23 cellular contexts compared by ENCODE assay signal in genomic region chr10:74048433-74048832, GRCh38. TPM values are rescaled to one million over a fixed set of nuclear protein-coding genes. Genes with fewer than 3 reads are reported as not detected.
DNase-seq lines count a peak whose midpoint lies in the region; ATAC-seq, FAIRE-seq and TF ChIP-seq lines count a peak whose summit lies in the region.
"Had no signal": no experiment of that assay in that cellular context is flagged by ENCODE, and none has a peak within 500 bp of the region (broad histone marks: within the 10 kb centered on the region; RNA-seq: fewer than 3 reads in every experiment).

No MANE protein-coding gene starts in this region.

- H3K36me3 Mint-ChIP-seq in activated naive CD4-positive, alpha-beta T cell treated with anti-CD3 and anti-CD28 coated beads, Interleukin-2, amount 50 U/mL, for 72 hours = no peaks in the 10 kb centered on the region

- no TSS peak for BruUV-seq in A673 (replicated peaks; lab: Mats Ljungman, UMichigan)

- peaks cover 3% of the 10 kb centered on the region for H4K20me1 ChIP-seq in hepatocyte (ENCODE audit: insufficient read depth, poor library complexity, severe bottlenecking)

- H3K27ac ChIP-seq in A673 (ENCODE audit: low read depth, low read length, poor library complexity, severe bottlenecking) = peak overlapping the region; percentile 81
- peak overlapping the region; percentile 66; the same call in 1 of the 2 replicates for H3K27ac ChIP-seq in HL-60 (replicated peaks)
- H3K27ac ChIP-seq in hepatocyte = peak overlapping the region; percentile 61

- peaks cover 14% of the 10 kb centered on the region for H3K36me3 ChIP-seq in A673 (ENCODE audit: insufficient read depth, low read length, poor library complexity, severe bottlenecking)
- no peaks in the 10 kb centered on the region for H3K36me3 ChIP-seq in hepatocyte (replicated peaks; ENCODE audit: insufficient read depth, low read depth)
- peaks cover 26% of the 10 kb centered on the region for H3K36me3 ChIP-seq in skeletal muscle satellite cell (ENCODE audit: insufficient read depth, low read length)

- ATAC-seq in activated naive CD4-positive, alpha-beta T cell treated with anti-CD3 and anti-CD28 coated beads, Interleukin-2, amount 50 U/mL, for 72 hours = no peak
- ATAC-seq: activated T-cell treated with anti-CD3 and anti-CD28 coated beads, Interleukin-2, amount 50 U/mL, for 4 hours had no signal

- 86% methylated on average over 2 of the region's 2 CpGs for WGBS in hepatocyte (ENCODE audit: low lambda C conversion rate, missing lambda C conversion rate)

- H3K9me2 ChIP-seq in hepatocyte (replicated peaks; ENCODE audit: insufficient read depth) = no peaks in the 10 kb centered on the region

- H3K4me1 ChIP-seq in A673 (ENCODE audit: insufficient read depth, low read length, poor library complexity, severe bottlenecking) (peaks cover 46% of the 10 kb centered on the region), hepatocyte (ENCODE audit: insufficient read depth) (no peaks in the 10 kb centered on the region), skeletal muscle satellite cell (ENCODE audit: control insufficient read depth, insufficient read depth, low read length) (peaks cover 39% of the 10 kb centered on the region)

- no peaks in the 10 kb centered on the region for H3K9me3 ChIP-seq in A673 (ENCODE audit: low read depth, low read length, poor library complexity, severe bottlenecking)
- no peaks in the 10 kb centered on the region for H3K9me3 ChIP-seq in hepatocyte (ENCODE audit: low read depth)
- H3K9me3 ChIP-seq in skeletal muscle satellite cell (replicated peaks; ENCODE audit: low read length) = no peaks in the 10 kb centered on the region
- H3K9me3 ChIP-seq: HAP-1, SJSA1, upper lobe of left lung had no signal

- no peak for TF ChIP-seq POLR2A in GM12892 (IDR thresholded peaks at IDR 0.05; ENCODE audit: low read depth, low read length)

- intact Hi-C loops in A673 (cut with micrococcal nuclease; ENCODE audit: unreplicated experiment) = no loop called here

- no peak overlapping the region for H3K4me2 ChIP-seq in hepatocyte
- H3K4me2 ChIP-seq in skeletal muscle satellite cell (ENCODE audit: low read length) = peak overlapping the region; percentile 76

- no peaks in the 10 kb centered on the region for H3K27me3 ChIP-seq in A673 (replicated peaks; ENCODE audit: insufficient read depth, low read depth, low read length, poor library complexity)
- H3K27me3 ChIP-seq in HL-60 (ENCODE audit: insufficient read depth, poor library complexity, severe bottlenecking) = no peaks in the 10 kb centered on the region
- H3K27me3 ChIP-seq in hepatocyte = no peaks in the 10 kb centered on the region
- H3K27me3 ChIP-seq in skeletal muscle satellite cell (ENCODE audit: control insufficient read depth, insufficient read depth, low read length) = no peaks in the 10 kb centered on the region
- H3K27me3 ChIP-seq: SJSA1, upper lobe of left lung had no signal

- H3K79me2 ChIP-seq in hepatocyte = peaks cover 65% of the 10 kb centered on the region

- FAIRE-seq in GM12892 (lab: Jason Lieb, UNC) = no peak
- FAIRE-seq: HTR-8/SVneo had no signal

- H3K27ac Mint-ChIP-seq in activated naive CD4-positive, alpha-beta T cell treated with anti-CD3 and anti-CD28 coated beads, Interleukin-2, amount 50 U/mL, for 72 hours = no peak overlapping the region
- H3K27ac Mint-ChIP-seq: T-helper 1 cell treated with Interleukin-12 subunit alpha and Interleukin-12 subunit beta and Interleukin-4 antibody, amounts not matched to agents 30 μg/mL and 1 μg/mL, for 36 hours had no signal

- CTCF ChIA-PET in A673 (lab: Charles Lee) = interaction anchor here (1.0 kb wide), 1 partner anchor 13 kb away, joined by 3 read pairs; no protein-coding TSS in a partner anchor

- no peak for TF ChIP-seq CTCF in A673 (conservative IDR thresholded peaks at IDR 0.05; ENCODE audit: low read depth, low read length)
- TF ChIP-seq CTCF in HL-60 (IDR thresholded peaks at IDR 0.05; ENCODE audit: insufficient read depth, low read length) = no peak
- TF ChIP-seq CTCF in hepatocyte (IDR thresholded peaks at IDR 0.05; ENCODE audit: poor library complexity) = no peak

- no peak overlapping the region for H2AFZ ChIP-seq in hepatocyte

- H3K9ac ChIP-seq in skeletal muscle satellite cell (ENCODE audit: low read depth, low read length) = no peak overlapping the region

- DNase-seq in A673 (ENCODE audit: low spot score) = no peak
- no peak for DNase-seq in HL-60 (ENCODE audit: low read depth in 1 of 2, low spot score in 1 of 2)
- DNase-seq in hepatocyte (ENCODE audit: low spot score) = no peak
- DNase-seq in NCI-H2171 treated with DMSO at 0.1 percent for 48 hours (lab: John Stamatoyannopoulos, UW) = no peak
- DNase-seq in activated naive CD4-positive, alpha-beta T cell treated with anti-CD3 and anti-CD28 coated beads, Interleukin-2, amount 50 U/mL, for 72 hours (ENCODE audit: low spot score in 2 of 2) = no peak
- DNase-seq in GM12892 (ENCODE audit: insufficient read length) = no peak
- DNase-seq: activated CD4-positive, alpha-beta T cell treated with anti-CD3 and anti-CD28 coated beads for 4 hours; activated naive CD4-positive, alpha-beta T cell; activated T-cell treated with anti-CD3 and anti-CD28 coated beads, Interleukin-2, amount 50 U/mL, for 4 hours; amniotic stem cell; CD4-positive, alpha-beta T cell; DMS153; NCI-H187 treated with DMSO at 0.1 percent for 48 hours; NCI-H345; NCI-H82; nucleus accumbens; stimulated activated CD8-positive, alpha-beta memory T cell treated with anti-CD3 and anti-CD28 coated beads, Interleukin-4, amount 100 ng/mL, for 48 hours had no signal

- H3K9me3 Mint-ChIP-seq in activated naive CD4-positive, alpha-beta T cell treated with anti-CD3 and anti-CD28 coated beads, Interleukin-2, amount 50 U/mL, for 72 hours = no peaks in the 10 kb centered on the region
- H3K9me3 Mint-ChIP-seq: activated T-cell treated with anti-CD3 and anti-CD28 coated beads, Interleukin-2, amount 50 U/mL, for 4 hours; CD4-positive, alpha-beta T cell; T-helper 1 cell treated with Interleukin-12 subunit alpha and Interleukin-12 subunit beta and Interleukin-4 antibody, amounts not matched to agents 30 μg/mL and 1 μg/mL, for 36 hours had no signal

- no peak overlapping the region for H3K4me3 ChIP-seq in A673 (ENCODE audit: low read depth, low read length, poor library complexity, severe bottlenecking)
- H3K4me3 ChIP-seq in HL-60 (replicated peaks; ENCODE audit: insufficient read depth, low read length) = no peak overlapping the region
- no peak overlapping the region for H3K4me3 ChIP-seq in hepatocyte
- no peak overlapping the region for H3K4me3 ChIP-seq in skeletal muscle satellite cell (ENCODE audit: low read length)
- H3K4me3 ChIP-seq: HAP-1, SJSA1, upper lobe of left lung had no signal

- POLR2A ChIA-PET in A673 (lab: Charles Lee; ENCODE audit: low non-redundant PET) = no interaction called here

RNA-seq across cellular contexts. Expression of gene VCL, which starts 50.5 kb away (rescaled TPM):
- total RNA-seq in A673 (2021) = 159 and 176 TPM in 2 replicates
- 77.3 and 93.4 TPM in 2 replicates for total RNA-seq in hepatocyte
- 60.8 and 64.0 TPM in 2 replicates for polyA plus RNA-seq in hepatocyte
- 116 and 137 TPM in 2 replicates for total RNA-seq in skeletal muscle satellite cell (2012; rRNA removed)
- total RNA-seq in activated naive CD4-positive, alpha-beta T cell treated with anti-CD3 and anti-CD28 coated beads, Interleukin-2, amount 50 U/mL, for 72 hours = 10 to 100 TPM in 1 of 2 donors, 1 to 10 TPM in 1; 9.7 to 15.6 TPM
- 14.2 TPM for polyA plus RNA-seq in GM12892 (2012; ENCODE audit: missing spikeins)
